ENCODE assay signal across 8 cellular contexts in the genomic region with DNA sequence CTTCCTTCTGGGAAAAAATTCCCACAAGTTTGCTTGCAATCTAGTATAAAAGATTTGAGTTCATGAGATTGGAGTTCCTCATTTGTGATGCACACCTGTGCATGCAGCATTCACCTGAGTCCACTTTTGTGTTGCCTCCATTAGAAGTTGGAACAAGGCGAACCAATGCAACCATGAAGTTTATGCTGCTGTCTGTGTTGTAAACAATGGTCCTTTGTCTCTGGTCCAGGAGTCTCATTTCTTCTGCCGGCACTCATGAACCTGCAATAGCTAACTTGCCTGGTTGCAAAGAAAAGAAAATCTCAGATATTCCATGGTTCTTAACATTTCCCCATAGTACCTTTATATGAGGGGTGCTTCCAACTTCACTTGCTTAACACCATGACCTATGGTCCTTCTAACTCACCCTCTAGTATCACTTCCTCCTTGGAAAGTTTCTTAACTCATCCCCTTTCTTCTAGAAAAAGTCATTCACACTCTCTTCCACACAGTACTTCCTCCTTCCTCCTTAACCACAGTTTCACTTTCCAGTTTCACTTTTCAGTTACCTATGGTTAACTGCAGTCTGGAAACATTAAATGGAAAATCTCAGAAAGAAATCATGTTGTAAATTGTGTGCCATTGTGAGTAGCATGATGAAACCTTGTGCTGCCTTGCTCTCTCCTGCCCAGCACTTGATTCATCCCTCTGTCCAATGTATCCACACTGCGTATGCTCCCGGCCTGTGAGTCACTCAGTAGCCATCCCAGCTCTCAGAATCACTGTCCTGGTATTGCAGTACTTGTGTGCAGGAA.
A peak's percentile ranks its signal among the peaks of the same experiment; 100 is the strongest.
DNase-seq lines count a peak whose midpoint lies in the region; ATAC-seq and TF ChIP-seq lines count a peak whose summit lies in the region.

No MANE protein-coding gene starts in this region.

- H3K9me3 ChIP-seq in right atrium auricular region = no peaks in the 10 kb centered on the region
- H3K9me3 ChIP-seq in OCI-LY3 (ENCODE audit: insufficient read depth, low read length) = 0 out of 2 replicates have a peak, but pooled peaks cover 6% of the 10 kb centered on the region

- no peak for TF ChIP-seq CTCF in right atrium auricular region (IDR thresholded peaks at IDR 0.05)
- TF ChIP-seq CTCF in OCI-LY3 (IDR thresholded peaks at IDR 0.05; ENCODE audit: low read depth, low read length) = no peak

- no peak overlapping the region for H3K27ac ChIP-seq in right atrium auricular region
- no peak overlapping the region for H3K27ac ChIP-seq in OCI-LY3 (ENCODE audit: low read length)

- no peak overlapping the region for H3K9ac ChIP-seq in OCI-LY3 (ENCODE audit: low read length)

- intact Hi-C loops in Right ventricle myocardium superior (cut with DNase I) = no loop called here

- H4K20me1 ChIP-seq in OCI-LY3 (ENCODE audit: insufficient read depth, low read length) = no peaks in the 10 kb centered on the region

- no peak overlapping the region for H3K4me3 ChIP-seq in right atrium auricular region
- peak overlapping the region; percentile 17; the same call in 1 of the 2 replicates for H3K4me3 ChIP-seq in OCI-LY3 (ENCODE audit: low read length)

- DNase-seq in Right ventricle myocardium superior (no peak), right atrium auricular region (ENCODE audit: low spot score) (no peak), epidermal melanocyte (ENCODE audit: insufficient read length, low spot score) (peak; percentile 57), pons (ENCODE audit: low spot score) (peak; percentile 87), NCI-H2227 treated with DMSO at 0.1 percent for 48 hours (lab: John Stamatoyannopoulos, UW) (no peak), NCI-H510A (lab: John Stamatoyannopoulos, UW) (no peak)

- no peak overlapping the region for H2AFZ ChIP-seq in OCI-LY3 (ENCODE audit: low read depth, low read length)

- ATAC-seq in Right ventricle myocardium superior (ENCODE audit: poor library complexity) (peak; percentile 62), HG02970 (IDR thresholded peaks at IDR 0.05; ENCODE audit: low FRiP score, unreplicated experiment) (peak; percentile 70)

- no peaks in the 10 kb centered on the region for H3K36me3 ChIP-seq in right atrium auricular region
- no peaks in the 10 kb centered on the region for H3K36me3 ChIP-seq in OCI-LY3 (replicated peaks; ENCODE audit: low read depth, low read length)

- H3K27me3 ChIP-seq in right atrium auricular region (no peaks in the 10 kb centered on the region), OCI-LY3 (ENCODE audit: low read depth, low read length) (peaks cover 60% of the 10 kb centered on the region)

- no peaks in the 10 kb centered on the region for H3K79me2 ChIP-seq in OCI-LY3 (ENCODE audit: low read length)

- H3K4me1 ChIP-seq in right atrium auricular region = no peaks in the 10 kb centered on the region
- H3K4me1 ChIP-seq in OCI-LY3 (ENCODE audit: low read length) = peaks cover 30% of the 10 kb centered on the region

- H3K4me2 ChIP-seq in OCI-LY3 (ENCODE audit: low read length) = peak overlapping the region; percentile 58

Comparison
In these comparisons a context has a peak if more than half of its experiments do, and no peak if none do; other contexts are left out.
1. DNase-seq: peak in epidermal melanocyte (single experiment) and pons (single experiment); none in Right ventricle myocardium superior (single experiment), right atrium auricular region (single experiment), NCI-H2227 treated with DMSO at 0.1 percent for 48 hours (single experiment) and NCI-H510A (single experiment).